In the genomic region with DNA sequence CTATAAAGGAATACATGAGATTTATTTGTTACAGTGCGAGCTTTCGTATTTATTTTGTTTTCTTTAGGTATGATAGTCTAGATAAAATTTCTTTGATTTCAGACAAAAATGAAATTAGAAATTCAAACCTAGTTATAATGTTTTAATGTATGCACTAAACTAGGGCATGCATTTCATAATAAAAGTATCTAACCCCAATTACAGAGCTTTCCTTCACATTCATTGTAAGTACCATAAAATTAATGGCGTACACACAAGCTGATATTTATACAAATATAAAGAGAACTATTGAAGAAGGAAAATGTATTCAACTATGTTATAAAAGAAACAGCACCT, we compare ENCODE assay signal across 12 cellular contexts.
DNase-seq lines count a peak whose midpoint lies in the region; ATAC-seq and TF ChIP-seq lines count a peak whose summit lies in the region.
"Had no signal": no experiment of that assay in that cellular context is flagged by ENCODE, and none has a peak within 500 bp of the region (broad histone marks: within the 10 kb centered on the region; RNA-seq: fewer than 3 reads in every experiment).

No MANE protein-coding gene starts in this region.

- no peak for DNase-seq in heart left ventricle
- DNase-seq in cardiac septum (ENCODE audit: low spot score), result no peak
- no peak for DNase-seq in T-cell
- no peak for DNase-seq in hepatocyte (ENCODE audit: low spot score)
- no peak for DNase-seq in NCI-H524 treated with DMSO at 0.1 percent for 48 hours (lab: John Stamatoyannopoulos, UW)
- no peak for DNase-seq in kidney glomerular epithelial cell (lab: John Stamatoyannopoulos, UW)
- DNase-seq: GF-D8 had no signal

- no peaks in the 10 kb centered on the region for H3K9me3 ChIP-seq in heart left ventricle
- no peaks in the 10 kb centered on the region for H3K9me3 ChIP-seq in hepatocyte (ENCODE audit: low read depth)
- H3K9me3 ChIP-seq in subcutaneous abdominal adipose tissue (ENCODE audit: control insufficient read depth in 5 of 5, low read length in 5 of 5), result no peaks in the 10 kb centered on the region
- H3K9me3 ChIP-seq: BLaER1, sigmoid colon, vagina had no signal

- no peaks in the 10 kb centered on the region for H3K36me3 ChIP-seq in heart left ventricle
- no peaks in the 10 kb centered on the region for H3K36me3 ChIP-seq in hepatocyte (replicated peaks; ENCODE audit: insufficient read depth, low read depth)
- H3K36me3 ChIP-seq in subcutaneous abdominal adipose tissue (ENCODE audit: control insufficient read depth in 5 of 5, insufficient read depth in 5 of 5, low read length in 5 of 5), result no peaks in the 10 kb centered on the region
- H3K36me3 ChIP-seq: BLaER1, sigmoid colon, vagina had no signal

- H3K4me3 ChIP-seq in heart left ventricle (peak overlapping the region in 9 of 12 donors; percentile 32 to 57 (median 47)), hepatocyte (no peak overlapping the region), subcutaneous abdominal adipose tissue (ENCODE audit: low read depth in 1 of 5, low read length in 5 of 5) (peak overlapping the region in 3 of 5 donors; percentile 65 to 78 (median 76))
- H3K4me3 ChIP-seq: BLaER1 had no signal

- H3K79me2 ChIP-seq in hepatocyte, result no peaks in the 10 kb centered on the region

- H3K27ac ChIP-seq in heart left ventricle (no peak overlapping the region), hepatocyte (no peak overlapping the region), subcutaneous abdominal adipose tissue (ENCODE audit: low read depth, low read length) (no peak overlapping the region)
- H3K27ac ChIP-seq: BLaER1, sigmoid colon, vagina had no signal

- H3K9me2 ChIP-seq in hepatocyte (replicated peaks; ENCODE audit: insufficient read depth), result no peaks in the 10 kb centered on the region

- H3K27me3 ChIP-seq in heart left ventricle, result no peaks in the 10 kb centered on the region
- H3K27me3 ChIP-seq in hepatocyte, result no peaks in the 10 kb centered on the region
- no peaks in the 10 kb centered on the region for H3K27me3 ChIP-seq in subcutaneous abdominal adipose tissue (ENCODE audit: control insufficient read depth in 5 of 5, insufficient read depth in 4 of 5, low read length in 5 of 5)
- H3K27me3 ChIP-seq: BLaER1, sigmoid colon, vagina had no signal

- peaks cover 8 to 13% (median 9%) of the 10 kb centered on the region in 3 donors for H3K4me1 Mint-ChIP-seq in T-cell

- CTCF ChIA-PET in T-cell (lab: Charles Lee), result interaction anchor here (0.5 to 4.2 kb wide), 10 partner anchors 10 to 1078 kb away, joined by 3 to 19 read pairs (median 4); no protein-coding TSS in a partner anchor

- H3K9me3 Mint-ChIP-seq in T-cell, result no peaks in the 10 kb centered on the region

- H3K27ac Mint-ChIP-seq in T-cell, result no peak overlapping the region

- no peak for ATAC-seq in heart left ventricle
- ATAC-seq in T-cell (replicated peaks in 1 of 4), result no peak
- ATAC-seq in HG03135 (IDR thresholded peaks at IDR 0.05; ENCODE audit: unreplicated experiment), result no peak

- H3K9ac ChIP-seq in subcutaneous abdominal adipose tissue (ENCODE audit: low read length in 5 of 5), result no peak overlapping the region
- H3K9ac ChIP-seq: BLaER1 had no signal

- no peak for TF ChIP-seq POLR2A in heart left ventricle (IDR thresholded peaks at IDR 0.05)

- TF ChIP-seq CTCF in heart left ventricle (IDR thresholded peaks at IDR 0.05), result peak in 4 of 12 donors; percentile 2 to 36 (median 15)
- TF ChIP-seq CTCF in hepatocyte (IDR thresholded peaks at IDR 0.05; ENCODE audit: poor library complexity), result no peak

- no peaks in the 10 kb centered on the region for H4K20me1 ChIP-seq in hepatocyte (ENCODE audit: insufficient read depth, poor library complexity, severe bottlenecking)
- H4K20me1 ChIP-seq: BLaER1 had no signal

- H3K4me2 ChIP-seq in hepatocyte, result peak overlapping the region; percentile 76

- H3K36me3 Mint-ChIP-seq in T-cell, result no peaks in the 10 kb centered on the region

- intact Hi-C loops in heart left ventricle (cut with DNase I), result loop anchor here (1.0 to 10.0 kb wide), 9 partner anchors 90 to 1080 kb away; no protein-coding TSS in a partner anchor
- intact Hi-C loops in cardiac septum (cut with DNase I), result loop anchor here (5.0 kb wide), 2 partner anchors 92 to 762 kb away; no protein-coding TSS in a partner anchor

- POLR2A ChIA-PET in T-cell (lab: Charles Lee), result interaction anchor here in 1 of 2 donors (0.5 to 0.6 kb wide), 2 partner anchors 105 to 1030 kb away, joined by 3 read pairs; no protein-coding TSS in a partner anchor

- no peak overlapping the region for H2AFZ ChIP-seq in hepatocyte

- 23 to 30% (median 25%) methylated on average over 3 of the region's 3 CpGs for WGBS in heart left ventricle, 4 donors
- 23% methylated on average over 3 of the region's 3 CpGs for WGBS in hepatocyte (ENCODE audit: low lambda C conversion rate, missing lambda C conversion rate)

- peaks cover 0 to 14% (median 0%) of the 10 kb centered on the region in 12 donors for H3K4me1 ChIP-seq in heart left ventricle
- H3K4me1 ChIP-seq in hepatocyte (ENCODE audit: insufficient read depth), result no peaks in the 10 kb centered on the region
- H3K4me1 ChIP-seq in subcutaneous abdominal adipose tissue (ENCODE audit: control insufficient read depth in 5 of 5, insufficient read depth in 5 of 5, low read length in 5 of 5), result peaks cover 0 to 11% (median 8%) of the 10 kb centered on the region in 5 donors

- peaks cover 0 to 10% of the 10 kb centered on the region in 2 donors for H3K27me3 Mint-ChIP-seq in T-cell

- H3K4me3 Mint-ChIP-seq in T-cell, result peak overlapping the region; percentile 59 to 72 (median 63)
